In the genomic region with DNA sequence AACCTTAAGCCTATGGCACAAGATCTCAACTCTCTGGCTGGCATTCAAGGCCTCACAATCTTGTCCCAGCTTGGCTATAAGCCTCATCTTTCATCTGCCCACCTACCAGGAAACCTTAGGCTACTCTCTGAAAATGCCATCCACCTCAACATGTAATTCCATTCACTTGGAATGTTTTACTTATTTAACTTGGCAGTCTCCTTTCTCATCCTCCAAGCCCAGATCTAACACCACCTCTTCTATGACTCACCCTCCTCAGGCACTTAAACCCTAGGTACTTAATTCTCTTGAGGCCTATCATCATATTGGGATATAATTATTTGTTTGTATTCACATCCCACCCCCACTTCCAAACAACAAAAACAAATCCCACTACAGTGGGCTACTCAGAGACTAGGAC, we compare ENCODE assay signal across 17 cellular contexts. TPM values are rescaled to one million over a fixed set of nuclear protein-coding genes. Genes with fewer than 3 reads are reported as not detected.
"Had no signal": no experiment of that assay in that cellular context is flagged by ENCODE, and none has a peak within 500 bp of the region (broad histone marks: within the 10 kb centered on the region; RNA-seq: fewer than 3 reads in every experiment).

No MANE protein-coding gene starts in this region.

- H3K9me3 Mint-ChIP-seq: activated CD4-positive, alpha-beta memory T cell treated with anti-CD3 and anti-CD28 coated beads for 36 hours; activated naive CD8-positive, alpha-beta T cell treated with anti-CD3 and anti-CD28 coated beads, Interleukin-2, amount 50 U/mL, for 24 hours; activated T-cell treated with anti-CD3 and anti-CD28 coated beads, Interleukin-2, amount 50 U/mL, for 4 hours; dendritic cell treated with granulocyte-macrophage colony-stimulating factor and Interleukin-4, amounts not matched to agents 40 ng/mL and 50 ng/mL, for 4 days had no signal

- DNase-seq: activated CD4-positive, alpha-beta memory T cell treated with anti-CD3 and anti-CD28 coated beads for 36 hours; activated gamma-delta T cell; activated naive CD8-positive, alpha-beta T cell treated with anti-CD3 and anti-CD28 coated beads, Interleukin-2, amount 50 U/mL, for 24 hours; activated T-cell treated with anti-CD3 and anti-CD28 coated beads, Interleukin-2, amount 50 U/mL, for 4 hours; endodermal cell; heart left ventricle; islet precursor cell; naive B cell; posterior cingulate gyrus; small intestine; thyroid gland; uterus had no signal

- H3K4me3 ChIP-seq: ascending aorta, heart left ventricle, right atrium auricular region, thyroid gland, uterus had no signal

- H3K4me3 Mint-ChIP-seq: activated CD4-positive, alpha-beta memory T cell treated with anti-CD3 and anti-CD28 coated beads for 36 hours; activated naive CD8-positive, alpha-beta T cell treated with anti-CD3 and anti-CD28 coated beads, Interleukin-2, amount 50 U/mL, for 24 hours; activated T-cell treated with anti-CD3 and anti-CD28 coated beads, Interleukin-2, amount 50 U/mL, for 4 hours; dendritic cell treated with granulocyte-macrophage colony-stimulating factor and Interleukin-4, amounts not matched to agents 40 ng/mL and 50 ng/mL, for 4 days; endodermal cell; naive B cell had no signal

- H3K9me3 ChIP-seq: ascending aorta, heart left ventricle, neutrophil, right atrium auricular region, thyroid gland, uterus had no signal

- H3K4me1 Mint-ChIP-seq: activated naive CD8-positive, alpha-beta T cell treated with anti-CD3 and anti-CD28 coated beads, Interleukin-2, amount 50 U/mL, for 24 hours; naive B cell had no signal

- H3K27ac ChIP-seq: ascending aorta, heart left ventricle, neutrophil, right atrium auricular region, thyroid gland, uterus had no signal

- H3K27me3 Mint-ChIP-seq: activated CD4-positive, alpha-beta memory T cell treated with anti-CD3 and anti-CD28 coated beads for 36 hours; activated naive CD8-positive, alpha-beta T cell treated with anti-CD3 and anti-CD28 coated beads, Interleukin-2, amount 50 U/mL, for 24 hours; dendritic cell treated with granulocyte-macrophage colony-stimulating factor and Interleukin-4, amounts not matched to agents 40 ng/mL and 50 ng/mL, for 4 days; naive B cell had no signal

- H3K27me3 ChIP-seq: ascending aorta, heart left ventricle, neutrophil, right atrium auricular region, thyroid gland, uterus had no signal

- ATAC-seq: activated naive CD8-positive, alpha-beta T cell treated with anti-CD3 and anti-CD28 coated beads, Interleukin-2, amount 50 U/mL, for 24 hours; activated T-cell treated with anti-CD3 and anti-CD28 coated beads, Interleukin-2, amount 50 U/mL, for 4 hours; esophagus mucosa; heart left ventricle had no signal

- H3K36me3 ChIP-seq: uterus had no signal

- H3K27ac Mint-ChIP-seq: activated CD4-positive, alpha-beta memory T cell treated with anti-CD3 and anti-CD28 coated beads for 36 hours; activated naive CD8-positive, alpha-beta T cell treated with anti-CD3 and anti-CD28 coated beads, Interleukin-2, amount 50 U/mL, for 24 hours; dendritic cell treated with granulocyte-macrophage colony-stimulating factor and Interleukin-4, amounts not matched to agents 40 ng/mL and 50 ng/mL, for 4 days; endodermal cell had no signal

- H3K4me1 ChIP-seq: ascending aorta, heart left ventricle, right atrium auricular region, thyroid gland, uterus had no signal

RNA-seq across cellular contexts. Expression of gene C11orf65, which starts 15.8 kb away (rescaled TPM):
- total RNA-seq: ascending aorta had no signal
